Comparison of ENCODE assay signal across 23 cellular contexts in genomic region chr6:161682982-161683381, GRCh38.
"Had no signal": no experiment of that assay in that cellular context is flagged by ENCODE, and none has a peak within 500 bp of the region (broad histone marks: within the 10 kb centered on the region; RNA-seq: fewer than 3 reads in every experiment).

No MANE protein-coding gene starts in this region.

- H3K4me1 ChIP-seq: heart right ventricle, lower lobe of right lung, sigmoid colon, stomach, transverse colon had no signal

- DNase-seq: activated B cell treated with CpG ODN at 0.5 μM for 24 hours; activated CD4-positive, alpha-beta T cell treated with anti-CD3 and anti-CD28 coated beads for 36 hours; activated CD4-positive, alpha-beta T cell treated with anti-CD3 and anti-CD28 coated beads, Interleukin-2, amount 50 U/mL, for 4 hours; activated CD8-positive, alpha-beta memory T cell treated with anti-CD3 and anti-CD28 coated beads, Interleukin-2, amount 50 U/mL, for 48 hours; activated naive CD4-positive, alpha-beta T cell; activated naive CD8-positive, alpha-beta T cell treated with anti-CD3 and anti-CD28 coated beads for 36 hours; activated T-cell treated with anti-CD3 and anti-CD28 coated beads, Interleukin-2, amount 50 U/mL, for 4 hours; cerebellar nuclear complex; heart right ventricle; islet precursor cell; lower lobe of right lung; naive thymus-derived CD4-positive, alpha-beta T cell; nucleus accumbens; posterior cingulate gyrus; sigmoid colon; stimulated activated CD4-positive, alpha-beta T cell treated with anti-CD3 and anti-CD28 coated beads, Interleukin-15, amount 100 ng/mL, for 24 hours; stomach; T1000; transverse colon had no signal

- H3K27ac ChIP-seq: epithelial cell of prostate, heart right ventricle, lower lobe of right lung, sigmoid colon, stomach, transverse colon had no signal

- H3K9me3 ChIP-seq: heart right ventricle, lower lobe of right lung, sigmoid colon, stomach, transverse colon had no signal

- H3K4me2 ChIP-seq: smooth muscle cell had no signal

- H3K36me3 ChIP-seq: heart right ventricle, lower lobe of right lung, sigmoid colon, stomach, transverse colon had no signal

- ATAC-seq: activated CD4-positive, alpha-beta T cell treated with anti-CD3 and anti-CD28 coated beads for 36 hours; activated T-cell treated with anti-CD3 and anti-CD28 coated beads, Interleukin-2, amount 50 U/mL, for 4 hours; heart right ventricle; left lobe of liver; lower lobe of right lung; naive thymus-derived CD4-positive, alpha-beta T cell had no signal

- H3K4me3 ChIP-seq: heart right ventricle, lower lobe of right lung, sigmoid colon, smooth muscle cell, stomach, transverse colon had no signal

- FAIRE-seq: urothelium cell line had no signal

- H3K27me3 ChIP-seq: heart right ventricle, sigmoid colon, stomach, transverse colon had no signal
